Comparison of ENCODE assay signal across 16 cellular contexts in genomic region chr13:113990321-113990837, GRCh38. TPM values are rescaled to one million over a fixed set of nuclear protein-coding genes. Genes with fewer than 3 reads are reported as not detected.
DNase-seq lines count a peak whose midpoint lies in the region; ATAC-seq and TF ChIP-seq lines count a peak whose summit lies in the region.
"Had no signal": no experiment of that assay in that cellular context is flagged by ENCODE, and none has a peak within 500 bp of the region (broad histone marks: within the 10 kb centered on the region; RNA-seq: fewer than 3 reads in every experiment).

No MANE protein-coding gene starts in this region.

- no peaks in the 10 kb centered on the region for H3K27me3 ChIP-seq in CD8-positive, alpha-beta T cell (ENCODE audit: insufficient read depth, low read length)
- H3K27me3 ChIP-seq in left lung = no peaks in the 10 kb centered on the region
- H3K27me3 ChIP-seq: body of pancreas, heart right ventricle had no signal

- CTCF ChIA-PET in CD8-positive, alpha-beta T cell (lab: Charles Lee) = no interaction called here
- CTCF ChIA-PET in OCI-LY7 (lab: Charles Lee; ENCODE audit: unreplicated experiment) = no interaction called here

- no peak overlapping the region for H3K27ac ChIP-seq in CD8-positive, alpha-beta T cell (ENCODE audit: low read depth, low read length)
- no peak overlapping the region for H3K27ac ChIP-seq in left lung
- H3K27ac ChIP-seq in OCI-LY7 (ENCODE audit: low read depth, low read length, poor library complexity, severe bottlenecking) = no peak overlapping the region
- H3K27ac ChIP-seq: body of pancreas, heart right ventricle had no signal

- peaks cover 58% of the 10 kb centered on the region for H3K36me3 Mint-ChIP-seq in CD8-positive, alpha-beta T cell
- H3K36me3 Mint-ChIP-seq in activated T-helper 1 cell treated with anti-CD3 and anti-CD28 coated beads, Interleukin-12 subunit alpha, Interleukin-12 subunit beta, Interleukin-2, Interleukin-4 antibody, amounts not matched to agents 30 ng/mL and 10 ng/mL and 1 ng/mL, durations not matched to agents 14 hours and 24 hours and 36 hours (ENCODE audit: low read depth) = peaks cover 44% of the 10 kb centered on the region
- peaks cover 63% of the 10 kb centered on the region for H3K36me3 Mint-ChIP-seq in stimulated activated effector memory CD8-positive, alpha-beta T cell treated with anti-CD3 and anti-CD28 coated beads, Interleukin-12 subunit alpha, Interleukin-12 subunit beta, amount 100 ng/mL, for 72 hours

- H3K4me3 Mint-ChIP-seq in CD8-positive, alpha-beta T cell = no peak overlapping the region
- H3K4me3 Mint-ChIP-seq in activated T-helper 1 cell treated with anti-CD3 and anti-CD28 coated beads, Interleukin-12 subunit alpha, Interleukin-12 subunit beta, Interleukin-2, Interleukin-4 antibody, amounts not matched to agents 30 ng/mL and 10 ng/mL and 1 ng/mL, durations not matched to agents 14 hours and 24 hours and 36 hours = no peak overlapping the region
- no peak overlapping the region for H3K4me3 Mint-ChIP-seq in stimulated activated effector memory CD8-positive, alpha-beta T cell treated with anti-CD3 and anti-CD28 coated beads, Interleukin-12 subunit alpha, Interleukin-12 subunit beta, amount 100 ng/mL, for 72 hours

- no peak overlapping the region for H2AFZ ChIP-seq in OCI-LY7 (ENCODE audit: low read length)

- peak overlapping the region; percentile 57 for H3K27ac Mint-ChIP-seq in CD8-positive, alpha-beta T cell
- peak overlapping the region; percentile 79 for H3K27ac Mint-ChIP-seq in activated T-helper 1 cell treated with anti-CD3 and anti-CD28 coated beads, Interleukin-12 subunit alpha, Interleukin-12 subunit beta, Interleukin-2, Interleukin-4 antibody, amounts not matched to agents 30 ng/mL and 10 ng/mL and 1 ng/mL, durations not matched to agents 14 hours and 24 hours and 36 hours
- peak overlapping the region; percentile 83 for H3K27ac Mint-ChIP-seq in stimulated activated effector memory CD8-positive, alpha-beta T cell treated with anti-CD3 and anti-CD28 coated beads, Interleukin-12 subunit alpha, Interleukin-12 subunit beta, amount 100 ng/mL, for 72 hours

- H3K9me2 ChIP-seq in OCI-LY7 (ENCODE audit: insufficient read depth, low read length) = no peaks in the 10 kb centered on the region

- no peak for TF ChIP-seq CTCF in CD8-positive, alpha-beta T cell (IDR thresholded peaks at IDR 0.05)
- TF ChIP-seq CTCF in left lung (IDR thresholded peaks at IDR 0.05) = no peak
- TF ChIP-seq CTCF in OCI-LY7 (conservative IDR thresholded peaks at IDR 0.05; ENCODE audit: low read length) = no peak

- H3K4me3 ChIP-seq in CD8-positive, alpha-beta T cell (ENCODE audit: low read depth, low read length) = no peak overlapping the region
- H3K4me3 ChIP-seq in left lung (no peak overlapping the region), OCI-LY7 (ENCODE audit: low read depth, low read length, poor library complexity, severe bottlenecking) (no peak overlapping the region)
- H3K4me3 ChIP-seq: body of pancreas, heart right ventricle had no signal

- intact Hi-C loops in CD8-positive, alpha-beta T cell (cut with DNase I, micrococcal nuclease) = no loop called here
- intact Hi-C loops in activated T-helper 1 cell treated with anti-CD3 and anti-CD28 coated beads, Interleukin-12 subunit alpha, Interleukin-12 subunit beta, Interleukin-2, Interleukin-4 antibody, amounts not matched to agents 30 ng/mL and 10 ng/mL and 1 ng/mL, durations not matched to agents 14 hours and 24 hours and 36 hours (cut with micrococcal nuclease) = no loop called here
- intact Hi-C loops in left lung (cut with DNase I) = no loop called here
- intact Hi-C loops in OCI-LY7 (cut with micrococcal nuclease; ENCODE audit: unreplicated experiment) = no loop called here

- H3K4me1 ChIP-seq in CD8-positive, alpha-beta T cell (ENCODE audit: insufficient read depth, low read length) = no peaks in the 10 kb centered on the region
- H3K4me1 ChIP-seq in left lung = no peaks in the 10 kb centered on the region
- no peaks in the 10 kb centered on the region for H3K4me1 ChIP-seq in OCI-LY7 (ENCODE audit: insufficient read depth, low read length, poor library complexity, severe bottlenecking)
- H3K4me1 ChIP-seq: body of pancreas had no signal

- H4K20me1 ChIP-seq in OCI-LY7 (ENCODE audit: insufficient read depth, low read length) = no peaks in the 10 kb centered on the region

- no peaks in the 10 kb centered on the region for H3K27me3 Mint-ChIP-seq in CD8-positive, alpha-beta T cell (ENCODE audit: low read depth)
- no peaks in the 10 kb centered on the region for H3K27me3 Mint-ChIP-seq in activated T-helper 1 cell treated with anti-CD3 and anti-CD28 coated beads, Interleukin-12 subunit alpha, Interleukin-12 subunit beta, Interleukin-2, Interleukin-4 antibody, amounts not matched to agents 30 ng/mL and 10 ng/mL and 1 ng/mL, durations not matched to agents 14 hours and 24 hours and 36 hours (ENCODE audit: insufficient read depth)

- POLR2A ChIA-PET in CD8-positive, alpha-beta T cell (lab: Charles Lee) = interaction anchor here (0.5 kb wide), 1 partner anchor 58 kb away, joined by 4 read pairs; no protein-coding TSS in a partner anchor
- POLR2A ChIA-PET in OCI-LY7 (lab: Charles Lee) = interaction anchor here (0.6 kb wide), 1 partner anchor 198 kb away, joined by 3 read pairs; no protein-coding TSS in a partner anchor

- no peaks in the 10 kb centered on the region for H3K79me2 ChIP-seq in OCI-LY7 (ENCODE audit: insufficient read depth, low read depth, low read length)

- no peaks in the 10 kb centered on the region for H3K9me3 ChIP-seq in CD8-positive, alpha-beta T cell (ENCODE audit: low read length)
- H3K9me3 ChIP-seq in left lung (no peaks in the 10 kb centered on the region), OCI-LY7 (ENCODE audit: low read length) (no peaks in the 10 kb centered on the region)
- H3K9me3 ChIP-seq: body of pancreas, heart right ventricle had no signal

- peaks cover 6% of the 10 kb centered on the region for H3K4me1 Mint-ChIP-seq in CD8-positive, alpha-beta T cell (ENCODE audit: low read depth)
- H3K4me1 Mint-ChIP-seq in activated T-helper 1 cell treated with anti-CD3 and anti-CD28 coated beads, Interleukin-12 subunit alpha, Interleukin-12 subunit beta, Interleukin-2, Interleukin-4 antibody, amounts not matched to agents 30 ng/mL and 10 ng/mL and 1 ng/mL, durations not matched to agents 14 hours and 24 hours and 36 hours (ENCODE audit: low read depth) = no peaks in the 10 kb centered on the region
- H3K4me1 Mint-ChIP-seq in stimulated activated effector memory CD8-positive, alpha-beta T cell treated with anti-CD3 and anti-CD28 coated beads, Interleukin-12 subunit alpha, Interleukin-12 subunit beta, amount 100 ng/mL, for 72 hours = peaks cover 26% of the 10 kb centered on the region

- H3K4me2 ChIP-seq in OCI-LY7 (ENCODE audit: low read length) = no peak overlapping the region

- no peak for ATAC-seq in CD8-positive, alpha-beta T cell
- ATAC-seq in left lung = no peak
- ATAC-seq in stimulated activated effector memory CD8-positive, alpha-beta T cell treated with anti-CD3 and anti-CD28 coated beads, Interleukin-12 subunit alpha, Interleukin-12 subunit beta, amount 100 ng/mL, for 72 hours = no peak
- ATAC-seq: body of pancreas had no signal

- peak in 1 of 7 experiments; percentile 6 for DNase-seq in CD8-positive, alpha-beta T cell
- DNase-seq in activated T-helper 1 cell treated with anti-CD3 and anti-CD28 coated beads, Interleukin-12 subunit alpha, Interleukin-12 subunit beta, Interleukin-2, Interleukin-4 antibody, amounts not matched to agents 30 ng/mL and 10 ng/mL and 1 ng/mL, durations not matched to agents 14 hours and 24 hours and 36 hours (ENCODE audit: low spot score) = no peak
- DNase-seq in left lung = peak; percentile 18 to 42
- DNase-seq in stimulated activated effector memory CD8-positive, alpha-beta T cell treated with anti-CD3 and anti-CD28 coated beads, Interleukin-12 subunit alpha, Interleukin-12 subunit beta, amount 100 ng/mL, for 72 hours (ENCODE audit: low spot score in 2 of 2) = no peak
- DNase-seq in NCI-H345 (lab: John Stamatoyannopoulos, UW) = no peak
- DNase-seq in NCI-H2081 treated with DMSO at 0.1 percent for 48 hours (lab: John Stamatoyannopoulos, UW) = no peak
- DNase-seq in OCI-LY7 (ENCODE audit: low spot score) = no peak
- no peak for DNase-seq in stimulated activated CD4-positive, alpha-beta T cell treated with anti-CD3 and anti-CD28 coated beads, Interleukin-4, amount 100 ng/mL, for 1 hour
- DNase-seq: activated CD4-positive, alpha-beta T cell treated with anti-CD3 and anti-CD28 coated beads, Interleukin-2, amount 50 U/mL, for 1 hour; NCI-H146; NCI-H226; SHP77; stimulated activated CD4-positive, alpha-beta T cell treated with anti-CD3 and anti-CD28 coated beads, Interleukin-12 subunit alpha, Interleukin-12 subunit beta, amount 100 ng/mL, for 4 hours; substantia nigra had no signal

- no TSS peak for BruUV-seq in OCI-LY7 (replicated peaks; lab: Mats Ljungman, UMichigan)

- peaks cover 40% of the 10 kb centered on the region for H3K36me3 ChIP-seq in CD8-positive, alpha-beta T cell (ENCODE audit: insufficient read depth, low read length)
- H3K36me3 ChIP-seq in left lung (peaks cover 0 to 48% of the 10 kb centered on the region in 2 donors), OCI-LY7 (ENCODE audit: insufficient read depth, low read length) (peaks cover 12% of the 10 kb centered on the region)

- no peaks in the 10 kb centered on the region for H3K9me3 Mint-ChIP-seq in CD8-positive, alpha-beta T cell
- H3K9me3 Mint-ChIP-seq in activated T-helper 1 cell treated with anti-CD3 and anti-CD28 coated beads, Interleukin-12 subunit alpha, Interleukin-12 subunit beta, Interleukin-2, Interleukin-4 antibody, amounts not matched to agents 30 ng/mL and 10 ng/mL and 1 ng/mL, durations not matched to agents 14 hours and 24 hours and 36 hours = peaks cover 4% of the 10 kb centered on the region
- H3K9me3 Mint-ChIP-seq in stimulated activated effector memory CD8-positive, alpha-beta T cell treated with anti-CD3 and anti-CD28 coated beads, Interleukin-12 subunit alpha, Interleukin-12 subunit beta, amount 100 ng/mL, for 72 hours = no peaks in the 10 kb centered on the region

RNA-seq across cellular contexts. Expression of gene C13orf46, which starts 16.5 kb away (rescaled TPM):
- total RNA-seq in CD8-positive, alpha-beta T cell = 10 to 100 TPM; 12.1 to 16.8 TPM
- total RNA-seq in activated T-helper 1 cell treated with anti-CD3 and anti-CD28 coated beads, Interleukin-12 subunit alpha, Interleukin-12 subunit beta, Interleukin-2, Interleukin-4 antibody, amounts not matched to agents 30 ng/mL and 10 ng/mL and 1 ng/mL, durations not matched to agents 14 hours and 24 hours and 36 hours = 0.83 and 0.91 TPM in 2 replicates
- total RNA-seq in left lung = 1 to 10 TPM; 7.1 to 7.5 TPM
- not detected in 2 replicates for total RNA-seq in OCI-LY7 (2014; rRNA removed; shearing (Covaris generic))
- total RNA-seq in OCI-LY7 (2022) = 0.09 and 0.21 TPM in 2 replicates

Comparison
In these comparisons a context has a peak if more than half of its experiments do, and no peak if none do; other contexts are left out.
1. DNase-seq: peak in left lung (2 of 2); none in activated T-helper 1 cell treated with anti-CD3 and anti-CD28 coated beads, Interleukin-12 subunit alpha, Interleukin-12 subunit beta, Interleukin-2, Interleukin-4 antibody, amounts not matched to agents 30 ng/mL and 10 ng/mL and 1 ng/mL, durations not matched to agents 14 hours and 24 hours and 36 hours (single experiment), stimulated activated effector memory CD8-positive, alpha-beta T cell treated with anti-CD3 and anti-CD28 coated beads, Interleukin-12 subunit alpha, Interleukin-12 subunit beta, amount 100 ng/mL, for 72 hours (0 of 2), NCI-H345 (single experiment), NCI-H2081 treated with DMSO at 0.1 percent for 48 hours (single experiment), OCI-LY7 (single experiment) and stimulated activated CD4-positive, alpha-beta T cell treated with anti-CD3 and anti-CD28 coated beads, Interleukin-4, amount 100 ng/mL, for 1 hour (single experiment).
2. Peak in every context shown above with its lines, with median percentiles within 50 percentile points of each other: H3K27ac Mint-ChIP-seq.